Comparison of ENCODE assay signal across 12 cellular contexts in the genomic region with DNA sequence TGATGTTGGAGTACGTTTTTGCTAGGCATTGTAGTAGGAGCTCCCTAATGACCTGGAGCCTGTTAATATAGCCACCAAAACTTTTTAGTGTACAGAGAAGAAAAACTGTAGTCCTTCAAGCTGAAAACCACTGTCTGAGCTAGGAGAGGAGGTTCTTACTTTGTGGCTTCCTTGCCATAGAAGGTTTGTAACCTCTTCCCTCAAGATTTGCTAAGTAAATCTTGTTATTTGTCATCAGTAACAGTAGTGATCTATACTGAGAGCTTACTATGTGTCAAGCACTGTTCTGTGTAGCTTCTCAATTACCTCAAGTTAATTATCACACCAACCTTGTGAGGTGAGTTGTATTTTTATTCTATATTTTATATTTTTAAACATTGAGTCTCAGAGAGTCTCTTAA. TPM values are rescaled to one million over a fixed set of nuclear protein-coding genes. Genes with fewer than 3 reads are reported as not detected.
DNase-seq lines count a peak whose midpoint lies in the region; ATAC-seq, FAIRE-seq and TF ChIP-seq lines count a peak whose summit lies in the region.
"Had no signal": no experiment of that assay in that cellular context is flagged by ENCODE, and none has a peak within 500 bp of the region (broad histone marks: within the 10 kb centered on the region; RNA-seq: fewer than 3 reads in every experiment).

No MANE protein-coding gene starts in this region.

- no peaks in the 10 kb centered on the region for H3K36me3 ChIP-seq in GM06990 (ENCODE audit: control insufficient read depth, insufficient read depth, low read length)
- H3K36me3 ChIP-seq in OCI-LY3 (replicated peaks; ENCODE audit: low read depth, low read length) = no peaks in the 10 kb centered on the region
- no peaks in the 10 kb centered on the region for H3K36me3 ChIP-seq in Caco-2 (ENCODE audit: control insufficient read depth, insufficient read depth, low read length)
- H3K36me3 ChIP-seq: esophagus muscularis mucosa had no signal

- intact Hi-C loops in Caco-2 (cut with micrococcal nuclease; ENCODE audit: unreplicated experiment) = no loop called here

- H3K4me1 Mint-ChIP-seq in Caco-2 (ENCODE audit: low read depth, unreplicated experiment) = no peaks in the 10 kb centered on the region

- no peaks in the 10 kb centered on the region for H3K27me3 ChIP-seq in GM06990 (replicated peaks; ENCODE audit: control insufficient read depth, insufficient read depth, low read length)
- H3K27me3 ChIP-seq in OCI-LY3 (ENCODE audit: low read depth, low read length) = peaks cover 69% of the 10 kb centered on the region
- H3K27me3 ChIP-seq in Caco-2 (replicated peaks; ENCODE audit: control insufficient read depth, insufficient read depth, low read length) = no peaks in the 10 kb centered on the region
- H3K27me3 ChIP-seq: esophagus muscularis mucosa had no signal

- H2AFZ ChIP-seq in OCI-LY3 (ENCODE audit: low read depth, low read length) = no peak overlapping the region

- no peaks in the 10 kb centered on the region for H3K79me2 ChIP-seq in OCI-LY3 (ENCODE audit: low read length)

- no peaks in the 10 kb centered on the region for H3K9me3 Mint-ChIP-seq in Caco-2 (ENCODE audit: unreplicated experiment)

- H3K27ac ChIP-seq in OCI-LY3 (ENCODE audit: low read length) = no peak overlapping the region
- H3K27ac ChIP-seq: esophagus muscularis mucosa had no signal

- H3K9me3 ChIP-seq in OCI-LY3 (ENCODE audit: insufficient read depth, low read length) (no peaks in the 10 kb centered on the region), Caco-2 (no peaks in the 10 kb centered on the region)
- H3K9me3 ChIP-seq: esophagus muscularis mucosa had no signal

- no peaks in the 10 kb centered on the region for H3K36me3 Mint-ChIP-seq in Caco-2 (ENCODE audit: insufficient read depth, unreplicated experiment)

- H3K9ac ChIP-seq in OCI-LY3 (ENCODE audit: low read length) = no peak overlapping the region

- ATAC-seq in HG02852 (IDR thresholded peaks at IDR 0.05; ENCODE audit: unreplicated experiment) = peak; percentile 99
- no peak for ATAC-seq in omental fat pad (ENCODE audit: low FRiP score)
- ATAC-seq: HCT116, SK-N-SH treated with all-trans-retinoic acid at 6 μM for 48 hours had no signal

- BruUV-seq in Caco-2 (replicated peaks; lab: Mats Ljungman, UMichigan) = no TSS peak

- FAIRE-seq in GM19239 (lab: Jason Lieb, UNC) = peak; percentile 91

- no peak overlapping the region for H3K4me3 Mint-ChIP-seq in Caco-2 (ENCODE audit: unreplicated experiment)

- CTCF ChIA-PET in Caco-2 (lab: Charles Lee) = no interaction called here

- peaks cover 4% of the 10 kb centered on the region for H3K27me3 Mint-ChIP-seq in Caco-2 (ENCODE audit: insufficient read depth, unreplicated experiment)

- DNase-seq in GM06990 (ENCODE audit: extremely low read depth, insufficient read length) = peak; percentile 71
- DNase-seq in GM19239 (ENCODE audit: insufficient read length, low spot score) = peak; percentile 36
- DNase-seq in omental fat pad (ENCODE audit: low spot score) = no peak
- DNase-seq in LoVo (ENCODE audit: low spot score) = no peak
- no peak for DNase-seq in glomerular visceral epithelial cell (ENCODE audit: extremely low spot score)
- DNase-seq in Caco-2 = no peak
- DNase-seq: NCI-H187 had no signal

- TF ChIP-seq CTCF in GM06990 (IDR thresholded peaks at IDR 0.05; ENCODE audit: insufficient read depth, low read length, poor library complexity, severe bottlenecking) (no peak), OCI-LY3 (IDR thresholded peaks at IDR 0.05; ENCODE audit: low read depth, low read length) (no peak), omental fat pad (IDR thresholded peaks at IDR 0.05) (no peak), Caco-2 (IDR thresholded peaks at IDR 0.05; ENCODE audit: insufficient read depth in 1 of 2, low read depth in 1 of 2, low read length in 1 of 2, severe bottlenecking in 1 of 2, unreplicated experiment in 1 of 2) (no peak)

- H3K4me1 ChIP-seq in OCI-LY3 (ENCODE audit: low read length) = peaks cover 29% of the 10 kb centered on the region
- H3K4me1 ChIP-seq in Caco-2 = no peaks in the 10 kb centered on the region

- H4K20me1 ChIP-seq in OCI-LY3 (ENCODE audit: insufficient read depth, low read length) = peaks cover 17% of the 10 kb centered on the region; the same call in 1 of the 2 replicates

- H3K27ac Mint-ChIP-seq in Caco-2 (ENCODE audit: unreplicated experiment) = no peak overlapping the region

- H3K4me3 ChIP-seq in GM06990 (replicated peaks; ENCODE audit: low read depth, low read length) = no peak overlapping the region
- 0 out of 2 replicates have a peak overlapping the region, but pooled peaks have one; percentile 42 for H3K4me3 ChIP-seq in OCI-LY3 (ENCODE audit: low read length)
- H3K4me3 ChIP-seq in Caco-2 (ENCODE audit: low read depth, low read length) = no peak overlapping the region
- H3K4me3 ChIP-seq: esophagus muscularis mucosa had no signal

- peak overlapping the region; percentile 68 for H3K4me2 ChIP-seq in OCI-LY3 (ENCODE audit: low read length)

- POLR2A ChIA-PET in Caco-2 (lab: Charles Lee) = no interaction called here

RNA-seq across cellular contexts. Expression of a gene that starts 21.2 kb away (rescaled TPM):
- total RNA-seq in omental fat pad = 10 to 100 TPM; 10.9 to 39.4 (median 19.3) TPM
- 0.07 and 0.11 TPM in 2 replicates for total RNA-seq in Caco-2 (2022)

Comparison
In these comparisons a context has a peak if more than half of its experiments do, and no peak if none do; other contexts are left out.
1. DNase-seq: peak in GM06990 (single experiment) and GM19239 (single experiment); none in omental fat pad (single experiment), LoVo (single experiment), glomerular visceral epithelial cell (single experiment) and Caco-2 (0 of 2).
2. RNA of a gene that starts 21.2 kb away (total RNA-seq): 10.9 to 39.4 TPM in omental fat pad; 0.07 to 0.11 TPM in Caco-2; every median in the first group is over 10 times any median in the second.